25 cellular contexts compared by ENCODE assay signal in the genomic region with DNA sequence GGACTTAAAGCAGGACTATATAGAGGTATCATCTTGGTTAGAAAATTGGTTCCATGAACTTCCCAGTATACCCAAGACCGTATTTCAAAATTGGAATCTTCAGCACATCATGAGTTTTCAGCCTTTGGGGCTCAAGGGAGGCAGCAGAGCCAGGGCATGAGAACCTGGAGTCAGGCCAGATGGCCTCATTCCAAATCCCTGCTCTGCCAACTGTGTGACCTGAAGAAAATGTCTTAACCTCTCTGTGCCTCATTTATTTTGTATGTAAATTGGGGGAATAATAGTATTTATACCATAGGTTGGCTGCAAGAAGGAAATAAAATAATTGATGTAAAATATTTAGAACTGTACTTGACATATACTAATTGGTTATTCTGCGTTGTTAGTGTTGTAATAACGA.
"Had no signal": no experiment of that assay in that cellular context is flagged by ENCODE, and none has a peak within 500 bp of the region (broad histone marks: within the 10 kb centered on the region; RNA-seq: fewer than 3 reads in every experiment).

No MANE protein-coding gene starts in this region.

- DNase-seq: activated CD4-positive, alpha-beta memory T cell treated with anti-CD3 and anti-CD28 coated beads for 36 hours; activated CD4-positive, alpha-beta T cell treated with anti-CD3 and anti-CD28 coated beads for 36 hours; activated CD4-positive, alpha-beta T cell treated with anti-CD3 and anti-CD28 coated beads, Interleukin-2, amount 10 ng/mL, durations not matched to agents 24 days and 14 days; activated CD4-positive, CD25-positive, alpha-beta regulatory T cell; activated CD4-positive, CD25-positive, alpha-beta regulatory T cell treated with anti-CD3 and anti-CD28 coated beads, Interleukin-2, amount 50 U/mL, for 72 hours; activated CD8-positive, alpha-beta memory T cell treated with anti-CD3 and anti-CD28 coated beads, Interleukin-2, amount 10 ng/mL, durations not matched to agents 7 days and 5 days; activated CD8-positive, alpha-beta memory T cell treated with anti-CD3 and anti-CD28 coated beads, Interleukin-2, amount 50 U/mL, for 4 hours; activated CD8-positive, alpha-beta T cell treated with anti-CD3 and anti-CD28 coated beads, Interleukin-2, amount 10 ng/mL, durations not matched to agents 7 days and 5 days; activated effector memory CD4-positive, alpha-beta T cell treated with anti-CD3 and anti-CD28 coated beads, Interleukin-2, amount 50 U/mL, for 16 hours; activated naive CD4-positive, alpha-beta T cell treated with anti-CD3 and anti-CD28 coated beads for 36 hours; activated naive CD8-positive, alpha-beta T cell treated with anti-CD3 and anti-CD28 coated beads for 36 hours; activated naive CD8-positive, alpha-beta T cell treated with anti-CD3 and anti-CD28 coated beads, Interleukin-2, amount 50 U/mL, for 24 hours; activated T-cell treated with anti-CD3 and anti-CD28 coated beads, Interleukin-2, amount 50 U/mL, for 1 hour; activated T-cell treated with anti-CD3 and anti-CD28 coated beads, Interleukin-2, amount 50 U/mL, for 48 hours; amygdala; aorta; caudate nucleus; cortex of kidney; dermis blood vessel endothelial cell; effector CD4-positive, alpha-beta T cell; effector memory CD8-positive, alpha-beta T cell; foreskin keratinocyte; gastrocnemius medialis; glutamatergic neuron; heart left ventricle had no signal
